24 cellular contexts compared by ENCODE assay signal in the genomic region with DNA sequence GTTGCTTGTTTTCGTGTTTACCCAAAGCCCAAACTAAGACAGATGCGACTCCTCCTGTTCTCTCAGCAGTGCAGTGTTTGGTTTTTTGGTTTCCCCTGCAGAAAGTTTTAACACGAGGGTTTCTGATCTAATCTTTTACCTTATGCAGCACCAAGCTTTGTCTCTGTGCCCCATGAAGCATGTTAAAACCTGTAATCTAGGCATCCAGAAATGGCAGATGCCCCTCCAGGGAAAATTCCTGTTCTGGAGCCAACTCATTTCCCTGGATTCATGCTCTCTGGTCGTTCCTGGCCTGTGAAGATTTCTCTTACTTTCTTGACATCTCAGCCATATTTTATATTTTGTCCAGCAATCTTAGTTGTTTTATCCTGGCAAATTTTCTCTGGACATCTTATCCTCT.
"Had no signal": no experiment of that assay in that cellular context is flagged by ENCODE, and none has a peak within 500 bp of the region (broad histone marks: within the 10 kb centered on the region; RNA-seq: fewer than 3 reads in every experiment).

No MANE protein-coding gene starts in this region.

- H3K4me3 ChIP-seq: body of pancreas, mucosa of descending colon, smooth muscle cell, stomach, upper lobe of right lung had no signal

- H3K27ac ChIP-seq: body of pancreas, upper lobe of right lung, VCaP had no signal

- H3K4me2 ChIP-seq: smooth muscle cell had no signal

- H3K9me3 ChIP-seq: body of pancreas, mucosa of descending colon, stomach, upper lobe of right lung had no signal

- FAIRE-seq: frontal cortex, islet of Langerhans had no signal

- H3K27me3 ChIP-seq: body of pancreas, stomach, upper lobe of right lung had no signal

- DNase-seq: activated CD4-positive, alpha-beta T cell treated with anti-CD3 and anti-CD28 coated beads, Interleukin-2, amount 10 ng/mL, durations not matched to agents 7 days and 5 days; activated CD8-positive, alpha-beta memory T cell treated with anti-CD3 and anti-CD28 coated beads, Interleukin-2, amount 10 ng/mL, durations not matched to agents 7 days and 5 days; activated CD8-positive, alpha-beta T cell treated with anti-CD3 and anti-CD28 coated beads for 36 hours; activated gamma-delta T cell; activated naive CD4-positive, alpha-beta T cell treated with anti-CD3 and anti-CD28 coated beads, Interleukin-2, amount 50 U/mL, for 16 hours; activated naive CD8-positive, alpha-beta T cell treated with anti-CD3 and anti-CD28 coated beads, Interleukin-2, amount 50 U/mL, for 24 hours; activated T-cell treated with anti-CD3 and anti-CD28 coated beads for 4 hours; anterior cingulate cortex; body of pancreas; head of caudate nucleus; hypothalamus; left cardiac atrium; mucosa of descending colon; nucleus accumbens; stimulated activated CD4-positive, alpha-beta T cell treated with anti-CD3 and anti-CD28 coated beads, Interleukin-15, amount 100 ng/mL, for 24 hours; stomach; upper lobe of right lung had no signal

- ATAC-seq: activated CD4-positive, CD25-positive, alpha-beta regulatory T cell treated with anti-CD3 and anti-CD28 coated beads, Interleukin-2, amount 50 U/mL, for 24 hours; activated CD8-positive, alpha-beta memory T cell treated with anti-CD3 and anti-CD28 coated beads, Interleukin-2, amount 10 ng/mL, durations not matched to agents 7 days and 5 days; activated CD8-positive, alpha-beta T cell treated with anti-CD3 and anti-CD28 coated beads for 36 hours; activated naive CD8-positive, alpha-beta T cell treated with anti-CD3 and anti-CD28 coated beads, Interleukin-2, amount 50 U/mL, for 24 hours; body of pancreas; left cardiac atrium; mucosa of descending colon; sciatic nerve; stimulated activated memory B cell treated with anti-CD40 and anti-IgM and Interleukin-4, amounts not matched to agents 10 μg/mL and 1 μg/mL and 100 μg/mL, for 72 hours; upper lobe of right lung had no signal

- H3K36me3 ChIP-seq: stomach, upper lobe of right lung had no signal

- H3K4me1 ChIP-seq: upper lobe of right lung had no signal
